ENCODE assay signal across 20 cellular contexts in genomic region chr1:16183765-16184556, GRCh38. TPM values are rescaled to one million over a fixed set of nuclear protein-coding genes. Genes with fewer than 3 reads are reported as not detected.
DNase-seq lines count a peak whose midpoint lies in the region; ATAC-seq, FAIRE-seq and TF ChIP-seq lines count a peak whose summit lies in the region.
"Had no signal": no experiment of that assay in that cellular context is flagged by ENCODE, and none has a peak within 500 bp of the region (broad histone marks: within the 10 kb centered on the region; RNA-seq: fewer than 3 reads in every experiment).

No MANE protein-coding gene starts in this region.

- H3K27me3 ChIP-seq in PC-3 (ENCODE audit: low read length), result no peaks in the 10 kb centered on the region
- H3K27me3 ChIP-seq in H1 (replicated peaks in 1 of 4; ENCODE audit: control insufficient read depth in 3 of 4, extremely low read depth in 1 of 4, insufficient read depth in 3 of 4, low read length in 3 of 4), result no peaks in the 10 kb centered on the region; a peak in 1 of 7 replicates
- no peaks in the 10 kb centered on the region for H3K27me3 ChIP-seq in CD4-positive, alpha-beta memory T cell (ENCODE audit: insufficient read depth, low read length)
- H3K27me3 ChIP-seq: BLaER1 treated with 17β-estradiol and CSF1 and Interleukin-3, amounts not matched to agents 10 nM and 100 nM had no signal

- H4K91ac ChIP-seq in H1 (replicated peaks; ENCODE audit: insufficient read length, low read length), result peak overlapping the region; percentile 41

- no peak overlapping the region for H3K23ac ChIP-seq in H1 (ENCODE audit: insufficient read length)

- no TSS peak for BruUV-seq in PC-3 (replicated peaks; lab: Mats Ljungman, UMichigan)

- TF ChIP-seq CTCF in PC-3 (conservative IDR thresholded peaks at IDR 0.05; ENCODE audit: low read depth, low read length) (no peak), H1 (IDR thresholded peaks at IDR 0.05; ENCODE audit: control extremely low read depth in 1 of 3, insufficient read depth in 1 of 3, low read depth in 1 of 3, low read length in 3 of 3) (no peak), type B pancreatic cell (conservative IDR thresholded peaks at IDR 0.05) (no peak), osteocyte (IDR thresholded peaks at IDR 0.05) (no peak)

- peak overlapping the region; percentile 80; the same call in 1 of the 2 replicates for H2BK20ac ChIP-seq in H1 (ENCODE audit: low read length)

- H3F3A ChIP-seq in PC-3 (ENCODE audit: low read length, unreplicated experiment), result no peaks in the 10 kb centered on the region

- H3K23me2 ChIP-seq in H1 (ENCODE audit: low read depth, low read length), result no peaks in the 10 kb centered on the region

- no peak for FAIRE-seq in H1 (lab: Jason Lieb, UNC)

- H2BK5ac ChIP-seq in H1 (ENCODE audit: low read depth, low read length), result peak overlapping the region; percentile 83

- CTCF ChIA-PET in PC-3 (lab: Charles Lee) (no interaction called here), H1 (lab: Charles Lee; ENCODE audit: partially characterized antibody) (interaction anchor here (0.6 to 17.1 kb wide), 9 partner anchors 15 to 129 kb away, joined by 3 to 569 read pairs (median 3); partner anchors contain the start of gene FAM131C)
- CTCF ChIA-PET in CD4-positive, alpha-beta memory T cell (lab: Charles Lee; ENCODE audit: partially characterized antibody), result interaction anchor here (14.1 kb wide), 1 partner anchor 105 kb away, joined by 387 read pairs; the partner anchor contains the start of gene FAM131C

- no peak for TF ChIP-seq RAD21 in H1 (IDR thresholded peaks at IDR 0.05 in 1 of 2, conservative IDR thresholded peaks at IDR 0.05 in 1 of 2; ENCODE audit: low read depth in 2 of 2, low read length in 2 of 2)

- no peak overlapping the region for H3K4me3 Mint-ChIP-seq in type B pancreatic cell
- H3K4me3 Mint-ChIP-seq in CD4-positive, alpha-beta memory T cell, result no peak overlapping the region
- no peak overlapping the region for H3K4me3 Mint-ChIP-seq in osteocyte (ENCODE audit: unreplicated experiment)
- H3K4me3 Mint-ChIP-seq: activated CD4-positive, alpha-beta memory T cell treated with anti-CD3 and anti-CD28 coated beads for 36 hours; activated T-cell treated with anti-CD3 and anti-CD28 coated beads, Interleukin-2, amount 50 U/mL, for 4 hours; brain; IgD-negative memory B cell; neural crest cell had no signal

- no peak overlapping the region for H3K4me3 ChIP-seq in PC-3 (ENCODE audit: low read length)
- H3K4me3 ChIP-seq in H1 (ENCODE audit: extremely low read depth in 1 of 4, insufficient read depth in 2 of 4, low read depth in 3 of 4, low read length in 4 of 4), result no peak overlapping the region
- H3K4me3 ChIP-seq in CD4-positive, alpha-beta memory T cell (ENCODE audit: low read length in 2 of 2), result no peak overlapping the region
- H3K4me3 ChIP-seq: BLaER1 treated with 17β-estradiol and CSF1 and Interleukin-3, amounts not matched to agents 10 nM and 100 nM; lung had no signal

- H3K56ac ChIP-seq in H1 (replicated peaks; ENCODE audit: insufficient read length, low read depth, low read length), result no peak overlapping the region

- DNase-seq in PC-3, result no peak
- no peak for DNase-seq in H1 (ENCODE audit: low read depth in 1 of 2, low spot score in 2 of 2)
- peak; percentile 43 for DNase-seq in mucosa of gallbladder (ENCODE audit: low spot score)
- no peak for DNase-seq in type B pancreatic cell (ENCODE audit: extremely low spot score, unreplicated experiment)
- no peak for DNase-seq in stimulated activated naive CD8-positive, alpha-beta T cell treated with anti-CD3 and anti-CD28 coated beads, Interleukin-15, Interleukin-2, amounts not matched to agents 100 U/mL and 50 U/mL, for 24 hours
- DNase-seq in CD4-positive, alpha-beta memory T cell, result no peak
- no peak for DNase-seq in epidermal melanocyte (ENCODE audit: insufficient read length, low spot score)
- no peak for DNase-seq in osteocyte (ENCODE audit: extremely low spot score, unreplicated experiment)
- DNase-seq: activated CD4-positive, alpha-beta memory T cell treated with anti-CD3 and anti-CD28 coated beads for 36 hours; activated T-cell treated with anti-CD3 and anti-CD28 coated beads, Interleukin-2, amount 50 U/mL, for 4 hours; NCI-H2081 treated with DMSO at 0.1 percent for 48 hours; retina; stimulated activated CD4-positive, alpha-beta T cell treated with anti-CD3 and anti-CD28 coated beads, Interleukin-2, amount 100 ng/mL, for 24 hours had no signal

- no peaks in the 10 kb centered on the region for H3K9me3 Mint-ChIP-seq in type B pancreatic cell
- H3K9me3 Mint-ChIP-seq in CD4-positive, alpha-beta memory T cell, result no peaks in the 10 kb centered on the region
- H3K9me3 Mint-ChIP-seq in osteocyte (ENCODE audit: unreplicated experiment), result no peaks in the 10 kb centered on the region
- H3K9me3 Mint-ChIP-seq: activated CD4-positive, alpha-beta memory T cell treated with anti-CD3 and anti-CD28 coated beads for 36 hours; activated naive CD4-positive, alpha-beta T cell treated with anti-CD3 and anti-CD28 coated beads, Interleukin-2, amount 50 U/mL, for 72 hours; activated T-cell treated with anti-CD3 and anti-CD28 coated beads, Interleukin-2, amount 50 U/mL, for 4 hours; IgD-negative memory B cell; neural crest cell had no signal

- H3K27me3 Mint-ChIP-seq in type B pancreatic cell (no peaks in the 10 kb centered on the region), osteocyte (ENCODE audit: unreplicated experiment) (no peaks in the 10 kb centered on the region)
- peaks cover 4 to 6% of the 10 kb centered on the region in 2 donors for H3K27me3 Mint-ChIP-seq in CD4-positive, alpha-beta memory T cell

- H4K20me1 ChIP-seq in PC-3 (ENCODE audit: low read length) (no peaks in the 10 kb centered on the region), H1 (replicated peaks in 1 of 2; ENCODE audit: control insufficient read depth in 1 of 2, insufficient read depth in 2 of 2, low read length in 2 of 2) (no peaks in the 10 kb centered on the region)
- H4K20me1 ChIP-seq: BLaER1 treated with 17β-estradiol and CSF1 and Interleukin-3, amounts not matched to agents 10 nM and 100 nM had no signal

- no peak for ATAC-seq in PC-3
- no peak for ATAC-seq in stimulated activated naive CD8-positive, alpha-beta T cell treated with anti-CD3 and anti-CD28 coated beads, Interleukin-15, Interleukin-2, amounts not matched to agents 100 U/mL and 50 U/mL, for 24 hours
- ATAC-seq: activated naive CD4-positive, alpha-beta T cell treated with anti-CD3 and anti-CD28 coated beads, Interleukin-2, amount 50 U/mL, for 72 hours; activated T-cell treated with anti-CD3 and anti-CD28 coated beads, Interleukin-2, amount 50 U/mL, for 4 hours had no signal

- H3K14ac ChIP-seq in H1 (ENCODE audit: insufficient read length), result no peak overlapping the region

- H3K4ac ChIP-seq in H1 (replicated peaks; ENCODE audit: insufficient read length, low read depth, low read length), result no peak overlapping the region

- H4K8ac ChIP-seq in H1 (ENCODE audit: extremely low read depth, insufficient read depth, low read length), result no peak overlapping the region; the same call in 1 of the 2 replicates

- no peak overlapping the region for H2BK120ac ChIP-seq in H1 (replicated peaks; ENCODE audit: low read depth, low read length)

- H3K79me1 ChIP-seq in H1 (ENCODE audit: low read depth, low read length), result no peaks in the 10 kb centered on the region

- H3K4me1 ChIP-seq in PC-3 (ENCODE audit: insufficient read depth, low read length) (peaks cover 83% of the 10 kb centered on the region), H1 (replicated peaks in 1 of 4; ENCODE audit: control insufficient read depth in 3 of 4, insufficient read depth in 4 of 4, low read length in 3 of 4) (peaks cover 4 to 11% (median 8%) of the 10 kb centered on the region in 4 experiments; a peak in 6 of 7 replicates)
- H3K4me1 ChIP-seq in CD4-positive, alpha-beta memory T cell (ENCODE audit: insufficient read depth, low read length), result peaks cover 5% of the 10 kb centered on the region

- no peak for TF ChIP-seq EP300 in H1 (IDR thresholded peaks at IDR 0.05; ENCODE audit: borderline replicate concordance in 1 of 2, low read depth in 2 of 2, low read length in 2 of 2)

- H3K9me2 ChIP-seq in PC-3 (replicated peaks; ENCODE audit: low read length), result no peaks in the 10 kb centered on the region

- H2AFZ ChIP-seq in PC-3 (ENCODE audit: low read length), result no peak overlapping the region
- H2AFZ ChIP-seq in H1 (ENCODE audit: low read length), result no peak overlapping the region

- H3K79me2 ChIP-seq in PC-3 (ENCODE audit: low read length) (peaks cover 52% of the 10 kb centered on the region), H1 (ENCODE audit: control insufficient read depth in 1 of 2, insufficient read depth in 2 of 2, low read length in 2 of 2) (no peaks in the 10 kb centered on the region)

- H3K9me3 ChIP-seq in PC-3 (ENCODE audit: low read length) (no peaks in the 10 kb centered on the region), H1 (ENCODE audit: insufficient read depth in 2 of 2, low read depth in 1 of 2, low read length in 1 of 2) (no peaks in the 10 kb centered on the region)
- H3K9me3 ChIP-seq in CD4-positive, alpha-beta memory T cell (ENCODE audit: control insufficient read depth in 1 of 2, low read length in 2 of 2), result no peaks in the 10 kb centered on the region
- H3K9me3 ChIP-seq: BLaER1 treated with 17β-estradiol and CSF1 and Interleukin-3, amounts not matched to agents 10 nM and 100 nM had no signal

- H3K27ac Mint-ChIP-seq in type B pancreatic cell, result peak overlapping the region; percentile 79
- no peak overlapping the region for H3K27ac Mint-ChIP-seq in CD4-positive, alpha-beta memory T cell
- H3K27ac Mint-ChIP-seq in osteocyte (ENCODE audit: unreplicated experiment), result no peak overlapping the region
- H3K27ac Mint-ChIP-seq: activated CD4-positive, alpha-beta memory T cell treated with anti-CD3 and anti-CD28 coated beads for 36 hours; activated naive CD4-positive, alpha-beta T cell treated with anti-CD3 and anti-CD28 coated beads, Interleukin-2, amount 50 U/mL, for 72 hours had no signal

- no peak for TF ChIP-seq POLR2A in H1 (IDR thresholded peaks at IDR 0.05; ENCODE audit: control extremely low read depth in 1 of 2, low read depth in 2 of 2, low read length in 2 of 2)

- H3K9ac ChIP-seq in PC-3 (ENCODE audit: low read length) (0 out of 2 replicates have a peak overlapping the region, but pooled peaks have one; percentile 25), H1 (replicated peaks in 1 of 4; ENCODE audit: extremely low read depth in 1 of 4, low read depth in 3 of 4, low read length in 3 of 4) (no peak overlapping the region)
- H3K9ac ChIP-seq: BLaER1 treated with 17β-estradiol and CSF1 and Interleukin-3, amounts not matched to agents 10 nM and 100 nM had no signal

- H2BK12ac ChIP-seq in H1 (ENCODE audit: low read depth, low read length), result peak overlapping the region; percentile 98; the same call in 1 of the 2 replicates

- H3K4me2 ChIP-seq in PC-3 (ENCODE audit: low read length) (peak overlapping the region; percentile 29; the same call in 1 of the 2 replicates), H1 (ENCODE audit: insufficient read depth in 1 of 2, low read depth in 2 of 2, low read length in 2 of 2) (no peak overlapping the region)
- H3K4me2 ChIP-seq: BLaER1 treated with 17β-estradiol and CSF1 and Interleukin-3, amounts not matched to agents 10 nM and 100 nM had no signal

- H4K5ac ChIP-seq in H1 (ENCODE audit: insufficient read length, low read depth, low read length), result no peak overlapping the region

- no peaks in the 10 kb centered on the region for H3K36me3 Mint-ChIP-seq in type B pancreatic cell
- no peaks in the 10 kb centered on the region for H3K36me3 Mint-ChIP-seq in CD4-positive, alpha-beta memory T cell
- no peaks in the 10 kb centered on the region for H3K36me3 Mint-ChIP-seq in osteocyte (ENCODE audit: unreplicated experiment)
- H3K36me3 Mint-ChIP-seq: activated CD4-positive, alpha-beta memory T cell treated with anti-CD3 and anti-CD28 coated beads for 36 hours; activated naive CD4-positive, alpha-beta T cell treated with anti-CD3 and anti-CD28 coated beads, Interleukin-2, amount 50 U/mL, for 72 hours; brain; IgD-negative memory B cell had no signal

- H3K27ac ChIP-seq in PC-3 (ENCODE audit: low read length) (peak overlapping the region; percentile 87), H1 (ENCODE audit: low read depth, low read length) (0 out of 2 replicates have a peak overlapping the region, but pooled peaks have one; percentile 15)
- no peak overlapping the region for H3K27ac ChIP-seq in CD4-positive, alpha-beta memory T cell (ENCODE audit: low read depth, low read length)
- H3K27ac ChIP-seq: BLaER1 treated with 17β-estradiol and CSF1 and Interleukin-3, amounts not matched to agents 10 nM and 100 nM; VCaP had no signal

- H2AK5ac ChIP-seq in H1 (ENCODE audit: low read depth, low read length), result peak overlapping the region; percentile 58; the same call in 1 of the 2 replicates

- no peaks in the 10 kb centered on the region for H3K36me3 ChIP-seq in PC-3 (ENCODE audit: low read depth, low read length)
- no peaks in the 10 kb centered on the region for H3K36me3 ChIP-seq in H1 (ENCODE audit: control insufficient read depth in 2 of 4, insufficient read depth in 4 of 4, low read length in 3 of 4)
- H3K36me3 ChIP-seq in CD4-positive, alpha-beta memory T cell (ENCODE audit: insufficient read depth, low read length), result no peaks in the 10 kb centered on the region
- H3K36me3 ChIP-seq: BLaER1 treated with 17β-estradiol and CSF1 and Interleukin-3, amounts not matched to agents 10 nM and 100 nM had no signal

- POLR2A ChIA-PET in PC-3 (lab: Charles Lee; ENCODE audit: unreplicated experiment) (interaction anchor here (0.6 kb wide), 1 partner anchor 8 kb away, joined by 3 read pairs; no protein-coding TSS in a partner anchor), H1 (lab: Charles Lee; ENCODE audit: partially characterized antibody) (interaction anchor here (1.1 kb wide), 1 partner anchor 33 kb away, joined by 4 read pairs; no protein-coding TSS in a partner anchor)
- POLR2A ChIA-PET in CD4-positive, alpha-beta memory T cell (lab: Charles Lee; ENCODE audit: partially characterized antibody), result no interaction called here

- no peak overlapping the region for H2BK15ac ChIP-seq in H1 (ENCODE audit: low read length)

- H3K18ac ChIP-seq in H1 (ENCODE audit: extremely low read depth, low read length), result no peak overlapping the region; the same call in 1 of the 2 replicates

- intact Hi-C loops in PC-3 (cut with micrococcal nuclease), result no loop called here
- intact Hi-C loops in CD4-positive, alpha-beta memory T cell (cut with micrococcal nuclease), result no loop called here

- WGBS in H1 (ENCODE audit: extremely low coverage in 1 of 2, insufficient coverage in 1 of 2, insufficient read length in 1 of 2, insufficient replicate concordance in 2 of 2, low coverage in 1 of 2, low lambda C conversion rate in 2 of 2, missing lambda C conversion rate in 1 of 2), 2 experiments, result 84% methylated on average over 19 of the region's 19 CpGs; no CpG with 5 or more reads in 1 of the 2 experiments

- H3K4me1 Mint-ChIP-seq in type B pancreatic cell (ENCODE audit: unreplicated experiment), result peaks cover 20% of the 10 kb centered on the region
- H3K4me1 Mint-ChIP-seq in CD4-positive, alpha-beta memory T cell, result peaks cover 0 to 4% (median 3%) of the 10 kb centered on the region in 4 donors
- H3K4me1 Mint-ChIP-seq in osteocyte (ENCODE audit: unreplicated experiment), result peaks cover 64% of the 10 kb centered on the region
- H3K4me1 Mint-ChIP-seq: IgD-negative memory B cell had no signal

RNA-seq across cellular contexts. Expression of gene EPHA2, which starts 28.1 kb away (rescaled TPM):
- 459 and 567 TPM in 2 replicates for total RNA-seq in PC-3 (2014; rRNA removed)
- 28.4 and 33.6 TPM in 2 replicates for total RNA-seq in H1 (2021; fragmentation: NEBNext Ultra II Directional; extraction: Animal tissue kit (Norgen Biotek cat#: 25700))
- polyA plus RNA-seq in H1 (2011; rRNA removed), result 26.8 and 42.2 TPM in 2 replicates
- 24.2 TPM for polyA plus RNA-seq in H1 (2011; cell fraction: cytosol; rRNA removed)
- 69.5 TPM for polyA plus RNA-seq in H1 (2011; cell fraction: nucleus; rRNA removed)
- 23.3 to 29.4 TPM (median 24.9 TPM) in 4 replicates for polyA plus RNA-seq in H1 (2012, experiment 1 of 2)
- 28.9 TPM for polyA plus RNA-seq in H1 (2012, experiment 2 of 2)
- 33.8 TPM for polyA plus RNA-seq in H1 (2013, experiment 1 of 2)
- polyA plus RNA-seq in H1 (2013, experiment 2 of 2), result 33.1 TPM
- 44.2 and 53.8 TPM in 2 replicates for polyA minus RNA-seq in H1 (2011; rRNA and poly(A)+ RNA removed)
- 30.1 TPM for polyA minus RNA-seq in H1 (2011; cell fraction: cytosol; rRNA and poly(A)+ RNA removed)
- polyA minus RNA-seq in H1 (2011; cell fraction: nucleus; rRNA and poly(A)+ RNA removed), result 34.1 TPM
- total RNA-seq in mucosa of gallbladder, result 37.2 TPM
- total RNA-seq in type B pancreatic cell (ENCODE audit: low replicate concordance), result 40.3 and 77.9 TPM in 2 replicates
- not detected for total RNA-seq in CD4-positive, alpha-beta memory T cell
- polyA plus RNA-seq in CD4-positive, alpha-beta memory T cell, result not detected
- total RNA-seq in osteocyte, result 152 and 155 TPM in 2 replicates
- polyA plus RNA-seq: IgD-negative memory B cell had no signal

RNA-seq across cellular contexts. Expression of gene ARHGEF19, which starts 28.5 kb away (rescaled TPM):
- total RNA-seq in PC-3 (2014; rRNA removed) (13.8 and 28.1 TPM in 2 replicates), mucosa of gallbladder (6.4 TPM), type B pancreatic cell (ENCODE audit: low replicate concordance) (20.2 and 29.5 TPM in 2 replicates), osteocyte (8.5 and 9.5 TPM in 2 replicates)
- total RNA-seq in H1 (2021; fragmentation: NEBNext Ultra II Directional; extraction: Animal tissue kit (Norgen Biotek cat#: 25700)), result 51.9 and 56.4 TPM in 2 replicates
- polyA plus RNA-seq in H1 (2011; rRNA removed), result 47.5 and 69.2 TPM in 2 replicates
- 55.0 TPM for polyA plus RNA-seq in H1 (2011; cell fraction: cytosol; rRNA removed)
- 157 TPM for polyA plus RNA-seq in H1 (2011; cell fraction: nucleus; rRNA removed)
- polyA plus RNA-seq in H1 (2012, experiment 1 of 2), result 42.8 to 57.1 TPM (median 54.3 TPM) in 4 replicates
- 45.5 TPM for polyA plus RNA-seq in H1 (2012, experiment 2 of 2)
- polyA plus RNA-seq in H1 (2013, experiment 1 of 2), result 32.6 TPM
- polyA plus RNA-seq in H1 (2013, experiment 2 of 2), result 30.2 TPM
- polyA minus RNA-seq in H1 (2011; rRNA and poly(A)+ RNA removed), result 27.7 and 32.0 TPM in 2 replicates
- 22.2 TPM for polyA minus RNA-seq in H1 (2011; cell fraction: cytosol; rRNA and poly(A)+ RNA removed)
- 30.7 TPM for polyA minus RNA-seq in H1 (2011; cell fraction: nucleus; rRNA and poly(A)+ RNA removed)
- total RNA-seq in CD4-positive, alpha-beta memory T cell, result 10 to 100 TPM; 13.1 to 16.7 TPM
- polyA plus RNA-seq in CD4-positive, alpha-beta memory T cell, result 10 to 100 TPM in 1 of 2 donors, 1 to 10 TPM in 1; 7.6 to 11.2 TPM

RNA-seq across cellular contexts. Expression of gene CPLANE2, which starts 53.0 kb away (rescaled TPM):
- total RNA-seq in PC-3 (2014; rRNA removed), result 9.6 and 11.6 TPM in 2 replicates
- total RNA-seq in H1 (2021; fragmentation: NEBNext Ultra II Directional; extraction: Animal tissue kit (Norgen Biotek cat#: 25700)), result 2.5 and 2.7 TPM in 2 replicates
- polyA plus RNA-seq in H1 (2011; rRNA removed), result 2.3 and 3.7 TPM in 2 replicates
- 3.2 TPM for polyA plus RNA-seq in H1 (2011; cell fraction: cytosol; rRNA removed)
- polyA plus RNA-seq in H1 (2011; cell fraction: nucleus; rRNA removed), result 6.4 TPM
- 1.9 to 4.7 TPM (median 3.3 TPM) in 4 replicates for polyA plus RNA-seq in H1 (2012, experiment 1 of 2)
- polyA plus RNA-seq in H1 (2012, experiment 2 of 2), result 7.6 TPM
- 1.1 TPM for polyA plus RNA-seq in H1 (2013, experiment 1 of 2)
- 1.1 TPM for polyA plus RNA-seq in H1 (2013, experiment 2 of 2)
- polyA minus RNA-seq in H1 (2011; rRNA and poly(A)+ RNA removed), result 1.8 and 3.0 TPM in 2 replicates
- 3.4 TPM for polyA minus RNA-seq in H1 (2011; cell fraction: cytosol; rRNA and poly(A)+ RNA removed)
- 1.9 TPM for polyA minus RNA-seq in H1 (2011; cell fraction: nucleus; rRNA and poly(A)+ RNA removed)
- total RNA-seq in mucosa of gallbladder, result 20.6 TPM
- total RNA-seq in type B pancreatic cell (ENCODE audit: low replicate concordance), result 11.1 and 12.9 TPM in 2 replicates
- total RNA-seq in CD4-positive, alpha-beta memory T cell, result 10 to 100 TPM; 11.5 to 13.6 TPM
- polyA plus RNA-seq in CD4-positive, alpha-beta memory T cell, result 1 to 10 TPM; 2.4 to 3.5 TPM
- total RNA-seq in osteocyte, result 10.3 and 11.8 TPM in 2 replicates

Comparison
In these comparisons a context has a peak if more than half of its experiments do, and no peak if none do; other contexts are left out.
1. RNA of gene EPHA2, which starts 28.1 kb away (total RNA-seq): 459 to 567 TPM in PC-3, 152 to 155 TPM in osteocyte, 40.3 to 77.9 TPM in type B pancreatic cell, 37.2 TPM in mucosa of gallbladder (single experiment) and 28.4 to 33.6 TPM in H1; not detected in CD4-positive, alpha-beta memory T cell; every median in the first group is over 10 times any median in the second.